8 cellular contexts compared by ENCODE assay signal in genomic region chr17:35023538-35023937, GRCh38. TPM values are rescaled to one million over a fixed set of nuclear protein-coding genes. Genes with fewer than 3 reads are reported as not detected.
DNase-seq lines count a peak whose midpoint lies in the region; ATAC-seq lines count a peak whose summit lies in the region.

No MANE protein-coding gene starts in this region.

- H3K4me1 Mint-ChIP-seq in central memory CD8-positive, alpha-beta T cell = peaks cover 37% of the 10 kb centered on the region
- H3K4me1 Mint-ChIP-seq in naive thymus-derived CD8-positive, alpha-beta T cell = peaks cover 15 to 61% (median 49%) of the 10 kb centered on the region in 4 donors

- ATAC-seq in right cardiac atrium (no peak), GM21786 (IDR thresholded peaks at IDR 0.05; ENCODE audit: unreplicated experiment) (no peak), HG03439 (IDR thresholded peaks at IDR 0.05; ENCODE audit: unreplicated experiment) (no peak)
- ATAC-seq in central memory CD8-positive, alpha-beta T cell (replicated peaks; ENCODE audit: extremely low read depth, poor library complexity, severe bottlenecking) = no peak
- no peak for ATAC-seq in naive thymus-derived CD8-positive, alpha-beta T cell

- peak overlapping the region; percentile 61 for H3K27ac ChIP-seq in right cardiac atrium (ENCODE audit: low read length)

- no peaks in the 10 kb centered on the region for H3K27me3 Mint-ChIP-seq in central memory CD8-positive, alpha-beta T cell
- H3K27me3 Mint-ChIP-seq in naive thymus-derived CD8-positive, alpha-beta T cell = no peaks in the 10 kb centered on the region

- DNase-seq in right cardiac atrium (no peak), cardiac septum (ENCODE audit: low spot score) (no peak), NCI-H748 (lab: John Stamatoyannopoulos, UW; ENCODE audit: unreplicated experiment) (no peak), posterior vena cava (ENCODE audit: low spot score) (no peak)
- DNase-seq in central memory CD8-positive, alpha-beta T cell (ENCODE audit: low spot score in 2 of 2) = no peak
- no peak for DNase-seq in naive thymus-derived CD8-positive, alpha-beta T cell

- no peak overlapping the region for H3K4me3 ChIP-seq in right cardiac atrium (ENCODE audit: low read length)

- intact Hi-C loops in right cardiac atrium (cut with DNase I) (no loop called here), cardiac septum (cut with DNase I) (loop anchor here (5.0 kb wide), 1 partner anchor 64 kb away; no protein-coding TSS in a partner anchor), posterior vena cava (cut with DNase I) (no loop called here)

- H3K4me3 Mint-ChIP-seq in central memory CD8-positive, alpha-beta T cell = peak overlapping the region; percentile 59
- peak overlapping the region in 2 of 10 donors; percentile 39 to 48 for H3K4me3 Mint-ChIP-seq in naive thymus-derived CD8-positive, alpha-beta T cell

- H3K9me3 Mint-ChIP-seq in central memory CD8-positive, alpha-beta T cell = no peaks in the 10 kb centered on the region
- H3K9me3 Mint-ChIP-seq in naive thymus-derived CD8-positive, alpha-beta T cell = no peaks in the 10 kb centered on the region

- no peaks in the 10 kb centered on the region for H3K9me3 ChIP-seq in right cardiac atrium (ENCODE audit: control insufficient read depth, low read length)

- POLR2A ChIA-PET in naive thymus-derived CD8-positive, alpha-beta T cell (lab: Charles Lee) = interaction anchor here (0.7 to 3.6 kb wide), 14 partner anchors 8 to 96 kb away, joined by 3 to 39 read pairs (median 7); partner anchors contain the start of genes LIG3 and RFFL

- WGBS in right cardiac atrium = 93% methylated on average over 3 of the region's 3 CpGs

- H3K27me3 ChIP-seq in right cardiac atrium (ENCODE audit: control insufficient read depth, insufficient read depth) = no peaks in the 10 kb centered on the region

- H3K4me1 ChIP-seq in right cardiac atrium (ENCODE audit: control insufficient read depth, insufficient read depth, low read length) = peaks cover 9% of the 10 kb centered on the region

- peak overlapping the region; percentile 96 for H3K27ac Mint-ChIP-seq in central memory CD8-positive, alpha-beta T cell (ENCODE audit: low read depth)
- H3K27ac Mint-ChIP-seq in naive thymus-derived CD8-positive, alpha-beta T cell = peak overlapping the region; percentile 94 to 99 (median 96)

- peaks cover 37% of the 10 kb centered on the region for H3K36me3 Mint-ChIP-seq in central memory CD8-positive, alpha-beta T cell (ENCODE audit: insufficient read depth)
- peaks cover 0 to 44% (median 8%) of the 10 kb centered on the region in 3 donors for H3K36me3 Mint-ChIP-seq in naive thymus-derived CD8-positive, alpha-beta T cell

RNA-seq across cellular contexts. Expression of gene RFFL, which starts 40.0 kb away (rescaled TPM):
- total RNA-seq in right cardiac atrium (10 to 100 TPM; 17.2 to 20.0 (median 18.4) TPM), cardiac septum (15.5 TPM), posterior vena cava (10 to 100 TPM; 19.8 to 23.0 TPM)
- polyA plus RNA-seq in right cardiac atrium = 5.7 TPM
- total RNA-seq in naive thymus-derived CD8-positive, alpha-beta T cell = 10 to 100 TPM; 69.1 to 70.1 TPM
- 10 to 100 TPM; 30.8 to 39.7 (median 31.9) TPM for polyA plus RNA-seq in naive thymus-derived CD8-positive, alpha-beta T cell

RNA-seq across cellular contexts. Expression of gene LIG3, which starts 43.2 kb away (rescaled TPM):
- total RNA-seq in right cardiac atrium (10 to 100 TPM; 17.5 to 24.1 (median 18.2) TPM), cardiac septum (20.1 TPM), posterior vena cava (10 to 100 TPM; 27.3 to 34.3 TPM)
- polyA plus RNA-seq in right cardiac atrium = 7.0 TPM
- 10 to 100 TPM; 49.8 to 51.7 TPM for total RNA-seq in naive thymus-derived CD8-positive, alpha-beta T cell
- 10 to 100 TPM; 12.2 to 15.2 (median 13.1) TPM for polyA plus RNA-seq in naive thymus-derived CD8-positive, alpha-beta T cell
